In genomic region chr18:11283531-11284071, GRCh38 we compare ENCODE assay signal across 29 cellular contexts.
"Had no signal": no experiment of that assay in that cellular context is flagged by ENCODE, and none has a peak within 500 bp of the region (broad histone marks: within the 10 kb centered on the region; RNA-seq: fewer than 3 reads in every experiment).

No MANE protein-coding gene starts in this region.

- ATAC-seq: activated CD4-positive, alpha-beta T cell treated with anti-CD3 and anti-CD28 coated beads for 36 hours; activated CD8-positive, alpha-beta T cell treated with anti-CD3 and anti-CD28 coated beads, Interleukin-2, amount 10 ng/mL, durations not matched to agents 7 days and 5 days; activated T-cell treated with anti-CD3 and anti-CD28 coated beads, Interleukin-2, amount 50 U/mL, for 72 hours; esophagus mucosa; heart right ventricle; psoas muscle; stimulated activated naive CD8-positive, alpha-beta T cell treated with anti-CD3 and anti-CD28 coated beads, Interleukin-15, Interleukin-2, amounts not matched to agents 100 U/mL and 50 U/mL, for 24 hours had no signal

- H3K36me3 Mint-ChIP-seq: activated naive CD8-positive, alpha-beta T cell; naive B cell had no signal

- H3K4me1 ChIP-seq: heart right ventricle, left ventricle myocardium inferior, parathyroid adenoma, psoas muscle, testis, transverse colon, uterus had no signal

- H3K9me3 ChIP-seq: left ventricle myocardium inferior, psoas muscle, testis, transverse colon, uterus had no signal

- H3K36me3 ChIP-seq: brain microvascular endothelial cell, heart right ventricle, left ventricle myocardium inferior, transverse colon, uterus had no signal

- H3K79me2 ChIP-seq: parathyroid adenoma had no signal

- H3K27ac Mint-ChIP-seq: activated B cell treated with CpG ODN at 0.5 μM for 24 hours; activated CD4-positive, alpha-beta T cell treated with anti-CD3 and anti-CD28 coated beads for 36 hours; activated CD8-positive, alpha-beta T cell treated with anti-CD3 and anti-CD28 coated beads, Interleukin-2, amount 10 ng/mL, durations not matched to agents 7 days and 5 days; activated naive CD8-positive, alpha-beta T cell; activated T-cell treated with anti-CD3 and anti-CD28 coated beads, Interleukin-2, amount 50 U/mL, for 72 hours; dendritic cell treated with granulocyte-macrophage colony-stimulating factor and Interleukin-4, amounts not matched to agents 40 ng/mL and 50 ng/mL, for 4 days; endodermal cell; naive B cell; T-helper 2 cell treated with Interferon-gamma antibody and Interleukin-4, amounts not matched to agents 5 μg/mL and 100 μg/mL, for 36 hours had no signal

- H3K9me3 Mint-ChIP-seq: activated B cell treated with CpG ODN at 0.5 μM for 24 hours; activated T-cell treated with anti-CD3 and anti-CD28 coated beads, Interleukin-2, amount 50 U/mL, for 72 hours; endodermal cell; T-helper 2 cell treated with Interferon-gamma antibody and Interleukin-4, amounts not matched to agents 5 μg/mL and 100 μg/mL, for 36 hours had no signal

- H3K4me3 ChIP-seq: heart right ventricle, left ventricle myocardium inferior, psoas muscle, testis, transverse colon, uterus had no signal

- H3K27me3 ChIP-seq: brain microvascular endothelial cell, heart right ventricle, testis, transverse colon, uterus had no signal

- H3K4me3 Mint-ChIP-seq: activated B cell treated with CpG ODN at 0.5 μM for 24 hours; activated CD4-positive, alpha-beta T cell treated with anti-CD3 and anti-CD28 coated beads for 36 hours; activated CD8-positive, alpha-beta T cell treated with anti-CD3 and anti-CD28 coated beads, Interleukin-2, amount 10 ng/mL, durations not matched to agents 7 days and 5 days; activated naive CD8-positive, alpha-beta T cell; activated T-cell treated with anti-CD3 and anti-CD28 coated beads, Interleukin-2, amount 50 U/mL, for 72 hours; dendritic cell treated with granulocyte-macrophage colony-stimulating factor and Interleukin-4, amounts not matched to agents 40 ng/mL and 50 ng/mL, for 4 days; endodermal cell; naive B cell; T-helper 2 cell treated with Interferon-gamma antibody and Interleukin-4, amounts not matched to agents 5 μg/mL and 100 μg/mL, for 36 hours had no signal

- H3K27me3 Mint-ChIP-seq: activated B cell treated with CpG ODN at 0.5 μM for 24 hours; activated CD4-positive, alpha-beta T cell treated with anti-CD3 and anti-CD28 coated beads for 36 hours; activated naive CD8-positive, alpha-beta T cell; dendritic cell treated with granulocyte-macrophage colony-stimulating factor and Interleukin-4, amounts not matched to agents 40 ng/mL and 50 ng/mL, for 4 days; naive B cell had no signal

- H2AFZ ChIP-seq: parathyroid adenoma had no signal

- H3K9ac ChIP-seq: parathyroid adenoma had no signal

- DNase-seq: activated B cell treated with CpG ODN at 0.5 μM for 24 hours; activated CD4-positive, alpha-beta T cell treated with anti-CD3 and anti-CD28 coated beads for 36 hours; activated CD8-positive, alpha-beta T cell treated with anti-CD3 and anti-CD28 coated beads, Interleukin-2, amount 10 ng/mL, durations not matched to agents 7 days and 5 days; activated effector memory CD4-positive, alpha-beta T cell treated with Interleukin-2 at 50 U/mL for 16 hours; activated naive CD4-positive, alpha-beta T cell treated with Interleukin-2 at 50 U/mL for 16 hours; activated T-cell treated with anti-CD3 and anti-CD28 coated beads for 4 hours; activated T-cell treated with anti-CD3 and anti-CD28 coated beads, Interleukin-2, amount 50 U/mL, for 72 hours; anterior cingulate cortex; brain microvascular endothelial cell; caudate nucleus; endodermal cell; foreskin melanocyte; heart right ventricle; left ventricle myocardium inferior; naive B cell; nucleus accumbens; psoas muscle; stimulated activated CD4-positive, alpha-beta T cell treated with anti-CD3 and anti-CD28 coated beads, Interleukin-15, amount 100 ng/mL, for 24 hours; stimulated activated CD4-positive, alpha-beta T cell treated with anti-CD3 and anti-CD28 coated beads, Interleukin-2, amount 100 ng/mL, for 24 hours; stimulated activated naive CD8-positive, alpha-beta T cell treated with anti-CD3 and anti-CD28 coated beads, Interleukin-15, Interleukin-2, amounts not matched to agents 100 U/mL and 50 U/mL, for 24 hours; T-helper 1 cell; testis; transverse colon; uterus had no signal

- H3K27ac ChIP-seq: brain microvascular endothelial cell, heart right ventricle, left ventricle myocardium inferior, parathyroid adenoma, psoas muscle, testis, transverse colon, uterus had no signal

- H3K4me1 Mint-ChIP-seq: activated B cell treated with CpG ODN at 0.5 μM for 24 hours; activated CD4-positive, alpha-beta T cell treated with anti-CD3 and anti-CD28 coated beads for 36 hours; endodermal cell; naive B cell had no signal
